Comparison of ENCODE assay signal across 1 cellular context in the genomic region with DNA sequence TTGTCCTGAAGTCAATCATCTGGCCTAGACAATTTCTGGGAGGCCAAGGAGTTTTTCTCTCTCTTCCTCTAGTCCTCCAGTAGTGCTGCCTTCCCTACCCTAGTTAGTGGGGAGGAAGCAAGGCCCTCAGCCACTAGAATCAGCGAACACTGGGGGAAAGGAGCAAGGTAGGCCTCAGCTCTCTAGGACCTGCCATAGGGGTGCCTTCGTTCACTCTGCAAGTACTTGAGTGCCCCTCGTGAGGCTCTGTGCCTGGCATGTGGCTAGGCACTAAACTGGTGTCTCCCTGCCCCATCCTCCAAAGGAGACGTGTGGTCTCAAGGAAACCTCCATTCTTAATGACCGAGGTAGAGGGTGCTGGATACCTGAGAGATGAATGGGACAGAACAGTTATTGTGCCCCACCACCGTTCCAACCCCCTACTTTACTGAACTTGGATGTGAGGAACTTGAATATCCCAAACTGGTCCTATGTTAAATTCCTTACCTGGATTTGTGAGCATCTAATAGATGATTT.
TF ChIP-seq lines count a peak whose summit lies in the region.

No MANE protein-coding gene starts in this region.

TF ChIP-seq in GM23338, 12 proteins besides CTCF, POLR2A, EP300 and RAD21 (continued from another document):
- TF ChIP-seq, protein P1, sequence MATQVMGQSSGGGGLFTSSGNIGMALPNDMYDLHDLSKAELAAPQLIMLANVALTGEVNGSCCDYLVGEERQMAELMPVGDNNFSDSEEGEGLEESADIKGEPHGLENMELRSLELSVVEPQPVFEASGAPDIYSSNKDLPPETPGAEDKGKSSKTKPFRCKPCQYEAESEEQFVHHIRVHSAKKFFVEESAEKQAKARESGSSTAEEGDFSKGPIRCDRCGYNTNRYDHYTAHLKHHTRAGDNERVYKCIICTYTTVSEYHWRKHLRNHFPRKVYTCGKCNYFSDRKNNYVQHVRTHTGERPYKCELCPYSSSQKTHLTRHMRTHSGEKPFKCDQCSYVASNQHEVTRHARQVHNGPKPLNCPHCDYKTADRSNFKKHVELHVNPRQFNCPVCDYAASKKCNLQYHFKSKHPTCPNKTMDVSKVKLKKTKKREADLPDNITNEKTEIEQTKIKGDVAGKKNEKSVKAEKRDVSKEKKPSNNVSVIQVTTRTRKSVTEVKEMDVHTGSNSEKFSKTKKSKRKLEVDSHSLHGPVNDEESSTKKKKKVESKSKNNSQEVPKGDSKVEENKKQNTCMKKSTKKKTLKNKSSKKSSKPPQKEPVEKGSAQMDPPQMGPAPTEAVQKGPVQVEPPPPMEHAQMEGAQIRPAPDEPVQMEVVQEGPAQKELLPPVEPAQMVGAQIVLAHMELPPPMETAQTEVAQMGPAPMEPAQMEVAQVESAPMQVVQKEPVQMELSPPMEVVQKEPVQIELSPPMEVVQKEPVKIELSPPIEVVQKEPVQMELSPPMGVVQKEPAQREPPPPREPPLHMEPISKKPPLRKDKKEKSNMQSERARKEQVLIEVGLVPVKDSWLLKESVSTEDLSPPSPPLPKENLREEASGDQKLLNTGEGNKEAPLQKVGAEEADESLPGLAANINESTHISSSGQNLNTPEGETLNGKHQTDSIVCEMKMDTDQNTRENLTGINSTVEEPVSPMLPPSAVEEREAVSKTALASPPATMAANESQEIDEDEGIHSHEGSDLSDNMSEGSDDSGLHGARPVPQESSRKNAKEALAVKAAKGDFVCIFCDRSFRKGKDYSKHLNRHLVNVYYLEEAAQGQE (IDR thresholded peaks at IDR 0.05; ENCODE audit: unreplicated experiment) = no peak
- TF ChIP-seq, protein P2, sequence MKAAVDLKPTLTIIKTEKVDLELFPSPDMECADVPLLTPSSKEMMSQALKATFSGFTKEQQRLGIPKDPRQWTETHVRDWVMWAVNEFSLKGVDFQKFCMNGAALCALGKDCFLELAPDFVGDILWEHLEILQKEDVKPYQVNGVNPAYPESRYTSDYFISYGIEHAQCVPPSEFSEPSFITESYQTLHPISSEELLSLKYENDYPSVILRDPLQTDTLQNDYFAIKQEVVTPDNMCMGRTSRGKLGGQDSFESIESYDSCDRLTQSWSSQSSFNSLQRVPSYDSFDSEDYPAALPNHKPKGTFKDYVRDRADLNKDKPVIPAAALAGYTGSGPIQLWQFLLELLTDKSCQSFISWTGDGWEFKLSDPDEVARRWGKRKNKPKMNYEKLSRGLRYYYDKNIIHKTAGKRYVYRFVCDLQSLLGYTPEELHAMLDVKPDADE (IDR thresholded peaks at IDR 0.05) = no peak
- TF ChIP-seq STAT1 (IDR thresholded peaks at IDR 0.05; ENCODE audit: unreplicated experiment) = no peak
- TF ChIP-seq NANOG (IDR thresholded peaks at IDR 0.05; ENCODE audit: borderline replicate concordance) = no peak
- TF ChIP-seq CREB1 (CRISPR knock-in tag; IDR thresholded peaks at IDR 0.05; ENCODE audit: low read depth) = no peak
- TF ChIP-seq EZH2 (IDR thresholded peaks at IDR 0.05; ENCODE audit: low read depth, unreplicated experiment) = no peak
- TF ChIP-seq EZH2phosphoT487 (IDR thresholded peaks at IDR 0.05; ENCODE audit: unreplicated experiment) = no peak
- TF ChIP-seq JUNB (IDR thresholded peaks at IDR 0.05; ENCODE audit: unreplicated experiment) = no peak
- no peak for TF ChIP-seq ZNF114 (CRISPR knock-in tag; IDR thresholded peaks at IDR 0.05)
- TF ChIP-seq, protein P3, sequence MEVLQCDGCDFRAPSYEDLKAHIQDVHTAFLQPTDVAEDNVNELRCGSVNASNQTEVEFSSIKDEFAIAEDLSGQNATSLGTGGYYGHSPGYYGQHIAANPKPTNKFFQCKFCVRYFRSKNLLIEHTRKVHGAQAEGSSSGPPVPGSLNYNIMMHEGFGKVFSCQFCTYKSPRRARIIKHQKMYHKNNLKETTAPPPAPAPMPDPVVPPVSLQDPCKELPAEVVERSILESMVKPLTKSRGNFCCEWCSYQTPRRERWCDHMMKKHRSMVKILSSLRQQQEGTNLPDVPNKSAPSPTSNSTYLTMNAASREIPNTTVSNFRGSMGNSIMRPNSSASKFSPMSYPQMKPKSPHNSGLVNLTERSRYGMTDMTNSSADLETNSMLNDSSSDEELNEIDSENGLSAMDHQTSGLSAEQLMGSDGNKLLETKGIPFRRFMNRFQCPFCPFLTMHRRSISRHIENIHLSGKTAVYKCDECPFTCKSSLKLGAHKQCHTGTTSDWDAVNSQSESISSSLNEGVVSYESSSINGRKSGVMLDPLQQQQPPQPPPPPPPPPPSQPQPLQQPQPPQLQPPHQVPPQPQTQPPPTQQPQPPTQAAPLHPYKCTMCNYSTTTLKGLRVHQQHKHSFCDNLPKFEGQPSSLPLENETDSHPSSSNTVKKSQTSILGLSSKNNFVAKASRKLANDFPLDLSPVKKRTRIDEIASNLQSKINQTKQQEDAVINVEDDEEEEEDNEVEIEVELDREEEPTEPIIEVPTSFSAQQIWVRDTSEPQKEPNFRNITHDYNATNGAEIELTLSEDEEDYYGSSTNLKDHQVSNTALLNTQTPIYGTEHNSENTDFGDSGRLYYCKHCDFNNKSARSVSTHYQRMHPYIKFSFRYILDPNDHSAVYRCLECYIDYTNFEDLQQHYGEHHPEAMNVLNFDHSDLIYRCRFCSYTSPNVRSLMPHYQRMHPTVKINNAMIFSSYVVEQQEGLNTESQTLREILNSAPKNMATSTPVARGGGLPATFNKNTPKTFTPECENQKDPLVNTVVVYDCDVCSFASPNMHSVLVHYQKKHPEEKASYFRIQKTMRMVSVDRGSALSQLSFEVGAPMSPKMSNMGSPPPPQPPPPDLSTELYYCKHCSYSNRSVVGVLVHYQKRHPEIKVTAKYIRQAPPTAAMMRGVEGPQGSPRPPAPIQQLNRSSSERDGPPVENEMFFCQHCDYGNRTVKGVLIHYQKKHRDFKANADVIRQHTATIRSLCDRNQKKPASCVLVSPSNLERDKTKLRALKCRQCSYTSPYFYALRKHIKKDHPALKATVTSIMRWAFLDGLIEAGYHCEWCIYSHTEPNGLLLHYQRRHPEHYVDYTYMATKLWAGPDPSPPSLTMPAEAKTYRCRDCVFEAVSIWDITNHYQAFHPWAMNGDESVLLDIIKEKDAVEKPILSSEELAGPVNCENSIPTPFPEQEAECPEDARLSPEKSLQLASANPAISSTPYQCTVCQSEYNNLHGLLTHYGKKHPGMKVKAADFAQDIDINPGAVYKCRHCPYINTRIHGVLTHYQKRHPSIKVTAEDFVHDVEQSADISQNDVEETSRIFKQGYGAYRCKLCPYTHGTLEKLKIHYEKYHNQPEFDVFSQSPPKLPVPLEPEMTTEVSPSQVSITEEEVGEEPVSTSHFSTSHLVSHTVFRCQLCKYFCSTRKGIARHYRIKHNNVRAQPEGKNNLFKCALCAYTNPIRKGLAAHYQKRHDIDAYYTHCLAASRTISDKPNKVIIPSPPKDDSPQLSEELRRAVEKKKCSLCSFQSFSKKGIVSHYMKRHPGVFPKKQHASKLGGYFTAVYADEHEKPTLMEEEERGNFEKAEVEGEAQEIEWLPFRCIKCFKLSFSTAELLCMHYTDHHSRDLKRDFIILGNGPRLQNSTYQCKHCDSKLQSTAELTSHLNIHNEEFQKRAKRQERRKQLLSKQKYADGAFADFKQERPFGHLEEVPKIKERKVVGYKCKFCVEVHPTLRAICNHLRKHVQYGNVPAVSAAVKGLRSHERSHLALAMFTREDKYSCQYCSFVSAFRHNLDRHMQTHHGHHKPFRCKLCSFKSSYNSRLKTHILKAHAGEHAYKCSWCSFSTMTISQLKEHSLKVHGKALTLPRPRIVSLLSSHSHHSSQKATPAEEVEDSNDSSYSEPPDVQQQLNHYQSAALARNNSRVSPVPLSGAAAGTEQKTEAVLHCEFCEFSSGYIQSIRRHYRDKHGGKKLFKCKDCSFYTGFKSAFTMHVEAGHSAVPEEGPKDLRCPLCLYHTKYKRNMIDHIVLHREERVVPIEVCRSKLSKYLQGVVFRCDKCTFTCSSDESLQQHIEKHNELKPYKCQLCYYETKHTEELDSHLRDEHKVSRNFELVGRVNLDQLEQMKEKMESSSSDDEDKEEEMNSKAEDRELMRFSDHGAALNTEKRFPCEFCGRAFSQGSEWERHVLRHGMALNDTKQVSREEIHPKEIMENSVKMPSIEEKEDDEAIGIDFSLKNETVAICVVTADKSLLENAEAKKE (CRISPR knock-in tag; IDR thresholded peaks at IDR 0.05) = no peak
- no peak for TF ChIP-seq POLR2AphosphoS5 (IDR thresholded peaks at IDR 0.05; ENCODE audit: low read depth)
